In the genomic region with DNA sequence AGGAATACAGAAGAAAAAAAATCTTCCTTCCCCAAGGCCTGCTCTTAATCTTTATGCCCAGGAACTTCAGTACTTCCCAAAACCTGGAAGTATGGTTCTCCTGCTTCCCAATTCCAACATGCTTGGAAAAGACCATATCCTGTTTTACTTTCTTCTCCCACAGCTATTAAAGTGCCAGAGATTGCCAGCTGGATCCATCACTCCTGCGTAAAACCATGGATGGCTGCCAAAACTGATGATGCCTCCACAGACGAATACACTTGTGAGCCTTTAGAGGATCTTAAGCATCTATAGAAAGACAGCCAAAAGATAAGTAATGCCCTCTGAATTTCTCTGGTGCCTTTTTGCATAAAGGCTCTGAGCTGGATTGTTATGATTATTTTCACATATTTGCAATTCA, we compare ENCODE assay signal across 15 cellular contexts.
DNase-seq lines count a peak whose midpoint lies in the region; ATAC-seq, FAIRE-seq and TF ChIP-seq lines count a peak whose summit lies in the region.
"Had no signal": no experiment of that assay in that cellular context is flagged by ENCODE, and none has a peak within 500 bp of the region (broad histone marks: within the 10 kb centered on the region; RNA-seq: fewer than 3 reads in every experiment).

No MANE protein-coding gene starts in this region.

- ATAC-seq in GM18520 (IDR thresholded peaks at IDR 0.05; ENCODE audit: unreplicated experiment): no peak
- no peak for ATAC-seq in HG02981 (IDR thresholded peaks at IDR 0.05; ENCODE audit: unreplicated experiment)

- H3K27me3 ChIP-seq in endothelial cell of umbilical vein (ENCODE audit: control insufficient read depth in 2 of 2, insufficient read depth in 2 of 2, low read length in 2 of 2): no peaks in the 10 kb centered on the region

- no peaks in the 10 kb centered on the region for H3K9me3 ChIP-seq in endothelial cell of umbilical vein (replicated peaks; ENCODE audit: control insufficient read depth, insufficient read depth, low read length)

- H2AFZ ChIP-seq in endothelial cell of umbilical vein (ENCODE audit: low read depth, low read length): no peak overlapping the region

- dilution Hi-C loops in endothelial cell of umbilical vein (cut with MboI; ENCODE audit: extremely low pct_ligation_motif_present, low sequenced_read_pairs): no loop called here

- POLR2A ChIA-PET in endothelial cell of umbilical vein (lab: Charles Lee): no interaction called here

- no peak overlapping the region for H3K4me2 ChIP-seq in endothelial cell of umbilical vein (ENCODE audit: insufficient read depth, low read length)

- no peaks in the 10 kb centered on the region for H3K4me1 ChIP-seq in endothelial cell of umbilical vein (ENCODE audit: control insufficient read depth, extremely low read depth, insufficient read depth, low read length)

- no peaks in the 10 kb centered on the region for H3K9me1 ChIP-seq in endothelial cell of umbilical vein (replicated peaks; ENCODE audit: control insufficient read depth, extremely low read depth, insufficient read depth, low read length)

- BruUV-seq in endothelial cell of umbilical vein (replicated peaks; lab: Mats Ljungman, UMichigan): no TSS peak

- no peaks in the 10 kb centered on the region for H3K79me2 ChIP-seq in endothelial cell of umbilical vein (ENCODE audit: control insufficient read depth, insufficient read depth, low read length)

- intact Hi-C loops in endothelial cell of umbilical vein (cut with micrococcal nuclease): no loop called here

- TF ChIP-seq POLR2A in endothelial cell of umbilical vein (IDR thresholded peaks at IDR 0.05; ENCODE audit: low read depth, low read length): no peak

- FAIRE-seq in endothelial cell of umbilical vein (lab: Jason Lieb, UNC): no peak
- FAIRE-seq: RCC 7860, urothelium cell line had no signal

- H3K9ac ChIP-seq in endothelial cell of umbilical vein (replicated peaks; ENCODE audit: extremely low read depth, insufficient read depth, low read length): no peak overlapping the region

- CTCF ChIA-PET in endothelial cell of umbilical vein (lab: Charles Lee): no interaction called here

- no peak overlapping the region for H3K27ac ChIP-seq in endothelial cell of umbilical vein (ENCODE audit: insufficient read depth, low read depth, low read length)

- H3K4me3 ChIP-seq in endothelial cell of umbilical vein (replicated peaks in 1 of 3; ENCODE audit: insufficient read depth in 1 of 3, low read depth in 1 of 3, low read length in 3 of 3): no peak overlapping the region

- DNase-seq in SHP77 (lab: John Stamatoyannopoulos, UW) (peak; percentile 11 to 16), SHP77 treated with DMSO at 0.1 percent for 48 hours (lab: John Stamatoyannopoulos, UW) (no peak), NCI-H446 treated with DMSO at 0.1 percent for 48 hours (lab: John Stamatoyannopoulos, UW) (peak; percentile 81), endothelial cell of umbilical vein (ENCODE audit: low read depth, low spot score) (peak; percentile 36), mucosa of gallbladder (ENCODE audit: low spot score) (no peak), HPDE6-E6E7 (ENCODE audit: extremely low spot score) (no peak)
- DNase-seq: activated naive CD4-positive, alpha-beta T cell treated with anti-CD3 and anti-CD28 coated beads, Interleukin-2, amount 50 U/mL, for 16 hours; GOT3; midbrain; stimulated activated CD8-positive, alpha-beta memory T cell treated with anti-CD3 and anti-CD28 coated beads, Interleukin-4, amount 100 ng/mL, for 48 hours; T1000 had no signal

- no peaks in the 10 kb centered on the region for H3K36me3 ChIP-seq in endothelial cell of umbilical vein (ENCODE audit: control insufficient read depth in 2 of 2, extremely low read depth in 1 of 2, insufficient read depth in 2 of 2, low read length in 2 of 2)

- TF ChIP-seq CTCF in endothelial cell of umbilical vein (IDR thresholded peaks at IDR 0.05; ENCODE audit: extremely low read depth in 1 of 2, insufficient read depth in 1 of 2, low read depth in 1 of 2, low read length in 2 of 2): no peak

- no peaks in the 10 kb centered on the region for H4K20me1 ChIP-seq in endothelial cell of umbilical vein (replicated peaks; ENCODE audit: control insufficient read depth, extremely low read depth, insufficient read depth, low read length)

TF ChIP-seq in endothelial cell of umbilical vein, 7 proteins besides CTCF, POLR2A, EP300 and RAD21:
- TF ChIP-seq, protein P1, sequence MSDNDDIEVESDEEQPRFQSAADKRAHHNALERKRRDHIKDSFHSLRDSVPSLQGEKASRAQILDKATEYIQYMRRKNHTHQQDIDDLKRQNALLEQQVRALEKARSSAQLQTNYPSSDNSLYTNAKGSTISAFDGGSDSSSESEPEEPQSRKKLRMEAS (IDR thresholded peaks at IDR 0.05; ENCODE audit: insufficient read depth, insufficient read length): no peak
- TF ChIP-seq POLR2AphosphoS5 (IDR thresholded peaks at IDR 0.05; ENCODE audit: insufficient read depth, low read depth, low read length) (no peak), GATA2 (IDR thresholded peaks at IDR 0.05; ENCODE audit: insufficient read depth, insufficient read length, low read depth, low read length) (no peak), MYC (IDR thresholded peaks at IDR 0.05; ENCODE audit: low read depth, low read length) (no peak), FOS (IDR thresholded peaks at IDR 0.05; ENCODE audit: borderline replicate concordance, insufficient read depth, low read length) (no peak), JUN (IDR thresholded peaks at IDR 0.05; ENCODE audit: borderline replicate concordance, insufficient read depth, insufficient read length, low read depth) (no peak), EZH2 (IDR thresholded peaks at IDR 0.05; ENCODE audit: borderline replicate concordance, low read depth, low read length, severe bottlenecking) (no peak)

Comparison
In these comparisons a context has a peak if more than half of its experiments do, and no peak if none do; other contexts are left out.
1. DNase-seq: peak in SHP77 (2 of 2), NCI-H446 treated with DMSO at 0.1 percent for 48 hours (single experiment) and endothelial cell of umbilical vein (single experiment); none in SHP77 treated with DMSO at 0.1 percent for 48 hours (single experiment), mucosa of gallbladder (single experiment) and HPDE6-E6E7 (single experiment).